ENCODE assay signal across 23 cellular contexts in the genomic region with DNA sequence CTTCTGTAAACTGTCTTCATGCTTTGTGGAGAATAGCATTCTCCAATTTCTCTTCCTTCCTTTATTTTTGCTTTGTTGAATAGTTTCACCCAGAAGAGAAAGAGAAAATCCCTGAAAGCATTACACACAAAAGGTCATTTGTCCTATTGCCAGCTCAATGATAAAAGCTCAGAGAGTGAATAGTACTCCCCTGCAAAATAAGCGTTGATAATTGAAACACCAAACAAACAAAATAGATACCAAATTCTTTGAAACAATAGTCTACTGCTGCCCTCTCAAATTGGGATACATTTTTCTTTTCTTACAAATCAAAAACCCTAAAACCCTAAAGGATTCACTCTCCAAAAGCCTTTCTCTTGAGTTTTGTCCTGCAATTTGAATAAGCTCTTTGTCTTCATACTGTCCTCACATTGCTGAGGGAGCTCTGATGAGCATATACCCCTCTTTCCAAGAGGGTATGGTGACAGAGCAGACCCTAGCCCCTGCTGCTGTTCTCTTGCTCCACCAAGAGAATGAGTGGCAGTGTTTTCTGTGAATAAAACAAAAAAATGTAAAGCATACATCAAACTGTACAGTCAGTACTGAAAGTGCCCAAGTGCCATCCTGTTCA.
"Had no signal": no experiment of that assay in that cellular context is flagged by ENCODE, and none has a peak within 500 bp of the region (broad histone marks: within the 10 kb centered on the region; RNA-seq: fewer than 3 reads in every experiment).

No MANE protein-coding gene starts in this region.

- H3K27ac ChIP-seq: cardiac muscle cell, epithelial cell of prostate, foreskin keratinocyte, left ventricle myocardium inferior, spleen, tibial artery had no signal

- H3K27me3 ChIP-seq: cardiac muscle cell, foreskin keratinocyte, spleen, tibial artery had no signal

- H3K9me3 ChIP-seq: left ventricle myocardium inferior, spleen, tibial artery had no signal

- DNase-seq: activated CD4-positive, alpha-beta memory T cell treated with anti-CD3 and anti-CD28 coated beads, Interleukin-2, amount 10 ng/mL, durations not matched to agents 7 days and 5 days; activated CD4-positive, alpha-beta T cell treated with anti-CD3 and anti-CD28 coated beads for 48 hours; activated CD4-positive, CD25-positive, alpha-beta regulatory T cell; activated naive CD4-positive, alpha-beta T cell treated with Interleukin-2 at 50 U/mL for 16 hours; activated naive CD8-positive, alpha-beta T cell treated with anti-CD3 and anti-CD28 coated beads, Interleukin-2, amount 10 ng/mL, durations not matched to agents 7 days and 5 days; activated T-cell treated with anti-CD3 and anti-CD28 coated beads, Interleukin-2, amount 50 U/mL, for 1 hour; dermis blood vessel endothelial cell; foreskin keratinocyte; kidney glomerular epithelial cell; left ventricle myocardium inferior; mammary epithelial cell; naive thymus-derived CD4-positive, alpha-beta T cell; posterior cingulate gyrus; retina; spleen; stimulated activated CD4-positive, alpha-beta T cell treated with anti-CD3 and anti-CD28 coated beads, Interleukin-4, amount 100 ng/mL, for 4 hours; T-helper 1 cell; T1000; tibial artery had no signal

- ATAC-seq: activated T-helper 17 cell treated with anti-CD3 and anti-CD28 coated beads, Interleukin-2, amount 50 U/mL, for 72 hours; foreskin keratinocyte; naive thymus-derived CD4-positive, alpha-beta T cell; stimulated activated memory B cell treated with anti-CD40 and anti-IgM and Interleukin-4, amounts not matched to agents 10 μg/mL and 1 μg/mL and 100 μg/mL, for 72 hours had no signal

- H3K36me3 ChIP-seq: cardiac muscle cell, left ventricle myocardium inferior, spleen, tibial artery had no signal

- H3K4me3 ChIP-seq: cardiac muscle cell, left ventricle myocardium inferior, spleen, tibial artery had no signal

- H3K4me1 ChIP-seq: foreskin keratinocyte, spleen had no signal
